Comparison of ENCODE assay signal across 8 cellular contexts in genomic region chr17:41918392-41919164, GRCh38. TPM values are rescaled to one million over a fixed set of nuclear protein-coding genes. Genes with fewer than 3 reads are reported as not detected.
DNase-seq lines count a peak whose midpoint lies in the region; ATAC-seq and TF ChIP-seq lines count a peak whose summit lies in the region.

Gene ACLY (minus strand): TSS chr17:41918951. CDS start chr17:41913873, 5,078 bp downstream.

- ATAC-seq in GM19023 (IDR thresholded peaks at IDR 0.05; ENCODE audit: unreplicated experiment) (peak; percentile 82), HG03280 (IDR thresholded peaks at IDR 0.05; ENCODE audit: unreplicated experiment) (peak; percentile 96)

- peak within 1 kb of the TSS; percentile 95 for H3K4me3 ChIP-seq in kidney epithelial cell (ENCODE audit: low read depth, low read length)

- DNase-seq in AG08396 (ENCODE audit: low spot score) (peak; percentile 99), NCI-H446 (lab: John Stamatoyannopoulos, UW) (peak; percentile 93 to 99), cerebellum (ENCODE audit: low spot score) (peak; percentile 100), kidney epithelial cell (ENCODE audit: low read depth) (peak; percentile 77)
- peak; percentile 92 for DNase-seq in activated CD4-positive, alpha-beta T cell treated with anti-CD3 and anti-CD28 coated beads for 1 hour
- peak; percentile 93 to 97 for DNase-seq in stimulated activated CD4-positive, alpha-beta T cell treated with anti-CD3 and anti-CD28 coated beads, Interleukin-15, amount 100 ng/mL, for 48 hours (ENCODE audit: low read depth in 2 of 2)

- peaks cover under 1% of the 10 kb centered on the region for H3K36me3 ChIP-seq in kidney epithelial cell (ENCODE audit: control insufficient read depth, insufficient read depth, low read length)

- no peaks in the 10 kb centered on the region for H3K27me3 ChIP-seq in kidney epithelial cell (ENCODE audit: control insufficient read depth, insufficient read depth, low read length)

- no peak for TF ChIP-seq CTCF in kidney epithelial cell (IDR thresholded peaks at IDR 0.05; ENCODE audit: insufficient read depth, low read length, poor library complexity, severe bottlenecking)

RNA-seq across cellular contexts. Expression of gene ACLY, which starts in this region (rescaled TPM):
- total RNA-seq in cerebellum (91.7 TPM), kidney epithelial cell (241 and 301 TPM in 2 replicates)

Comparison
In these comparisons a context has a peak if more than half of its experiments do, and no peak if none do; other contexts are left out.
1. Peak in every context shown above with its lines: DNase-seq, ATAC-seq and H3K4me3 ChIP-seq.